ENCODE assay signal across 8 cellular contexts in the genomic region with DNA sequence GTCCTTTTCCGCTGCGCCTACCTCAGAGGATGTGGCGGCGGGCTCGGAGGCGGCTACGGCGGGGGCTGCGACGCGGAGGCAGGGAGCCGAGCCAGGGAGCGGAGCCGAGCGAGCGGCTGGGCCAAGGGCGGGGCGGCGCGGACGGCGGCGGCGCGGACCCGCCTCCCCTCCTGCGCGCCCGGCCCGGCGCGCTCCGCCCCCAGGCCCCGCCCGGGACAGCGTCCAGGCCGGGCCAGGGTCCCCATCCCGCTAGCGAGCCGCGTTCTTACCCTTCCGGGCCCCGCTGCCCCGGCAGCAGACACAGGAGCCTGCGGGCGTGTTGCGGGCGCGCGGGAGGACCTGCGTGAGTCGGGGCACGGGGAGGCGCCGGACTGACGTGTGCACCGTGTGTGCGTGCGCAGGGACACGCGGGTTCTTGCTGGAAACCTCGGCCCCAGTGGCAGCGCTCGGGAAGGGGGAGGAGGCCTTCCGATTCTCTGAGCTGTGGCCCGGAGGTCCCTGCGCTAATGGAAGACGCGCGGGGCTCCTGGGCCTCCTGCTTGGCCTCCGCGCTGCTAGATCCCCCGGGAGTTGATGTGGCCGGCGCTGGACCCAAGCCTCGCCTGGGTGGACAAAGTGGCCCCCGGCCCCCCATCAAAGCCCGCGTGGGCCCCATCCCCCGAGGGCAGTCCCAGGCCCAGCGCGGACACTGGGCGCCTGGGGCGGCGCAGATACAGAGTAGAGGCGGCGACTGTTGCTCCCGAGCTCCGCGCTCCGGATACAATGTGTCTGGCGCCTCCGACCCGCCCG. TPM values are rescaled to one million over a fixed set of nuclear protein-coding genes. Genes with fewer than 3 reads are reported as not detected.
A peak's percentile ranks its signal among the peaks of the same experiment; 100 is the strongest.
DNase-seq lines count a peak whose midpoint lies in the region; TF ChIP-seq lines count a peak whose summit lies in the region.

A gene with protein sequence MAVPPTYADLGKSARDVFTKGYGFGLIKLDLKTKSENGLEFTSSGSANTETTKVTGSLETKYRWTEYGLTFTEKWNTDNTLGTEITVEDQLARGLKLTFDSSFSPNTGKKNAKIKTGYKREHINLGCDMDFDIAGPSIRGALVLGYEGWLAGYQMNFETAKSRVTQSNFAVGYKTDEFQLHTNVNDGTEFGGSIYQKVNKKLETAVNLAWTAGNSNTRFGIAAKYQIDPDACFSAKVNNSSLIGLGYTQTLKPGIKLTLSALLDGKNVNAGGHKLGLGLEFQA (minus strand): TSS at position 350 of the 789 bp plus-strand sequence. CDS start 11,963 bp downstream, outside the sequence.

- H3K27me3 ChIP-seq in H9 (ENCODE audit: insufficient read depth, low read length), result no peaks in the 10 kb centered on the region
- H3K27me3 ChIP-seq in MG63, result no peaks in the 10 kb centered on the region
- H3K27me3 ChIP-seq in left ventricle myocardium inferior (ENCODE audit: low read depth), result no peaks in the 10 kb centered on the region
- no peaks in the 10 kb centered on the region for H3K27me3 ChIP-seq in uterus

- H3K4me1 Mint-ChIP-seq in H9, result peaks cover 47 to 54% of the 10 kb centered on the region in 2 experiments

- H3T11ph ChIP-seq in H9 (ENCODE audit: low read length), result no peak within 1 kb of the TSS

- H3K14ac ChIP-seq in H9 (ENCODE audit: insufficient read depth, low read length), result peak within 1 kb of the TSS; percentile 93

- H3K9me3 ChIP-seq in H9 (ENCODE audit: control insufficient read depth, low read depth, low read length), result no peaks in the 10 kb centered on the region
- no peaks in the 10 kb centered on the region for H3K9me3 ChIP-seq in MG63
- no peaks in the 10 kb centered on the region for H3K9me3 ChIP-seq in left ventricle myocardium inferior (replicated peaks)
- no peaks in the 10 kb centered on the region for H3K9me3 ChIP-seq in uterus

- no CpG with 5 or more reads among the region's 95 CpGs for WGBS in H9 (ENCODE audit: extremely low coverage, insufficient read length, low lambda C conversion rate)

- no peak for TF ChIP-seq CTCF in GM10248 (IDR thresholded peaks at IDR 0.05; ENCODE audit: control extremely low read depth, extremely low read depth, low read depth, missing control alignments)
- TF ChIP-seq CTCF in H9 (conservative IDR thresholded peaks at IDR 0.05), result no peak
- TF ChIP-seq CTCF in left ventricle myocardium inferior (IDR thresholded peaks at IDR 0.05; ENCODE audit: borderline replicate concordance), result no peak
- TF ChIP-seq CTCF in uterus (IDR thresholded peaks at IDR 0.05), result peak in 2 of 4 experiments; percentile 7 to 15

- H3K9me3 Mint-ChIP-seq in H9, result peaks cover 0 to 2% of the 10 kb centered on the region in 2 experiments; a peak in 1 of 5 replicates

- H4K91ac ChIP-seq in H9 (ENCODE audit: insufficient read length, low read depth, low read length), result no peak within 1 kb of the TSS

- H3K27ac ChIP-seq in H9 (ENCODE audit: insufficient read length, low read depth, low read length) (no peak within 1 kb of the TSS), left ventricle myocardium inferior (replicated peaks) (peak within 1 kb of the TSS; percentile 100), uterus (peak within 1 kb of the TSS; percentile 98 to 100)

- no peak within 1 kb of the TSS for H3K4ac ChIP-seq in H9 (ENCODE audit: low read depth, low read length)

- H3K36me3 ChIP-seq in MG63 (peaks cover 52% of the 10 kb centered on the region), left ventricle myocardium inferior (peaks cover 7% of the 10 kb centered on the region), uterus (no peaks in the 10 kb centered on the region)

- H3K27me3 Mint-ChIP-seq in H9 (ENCODE audit: low read depth), result peaks cover 2% of the 10 kb centered on the region; the same call in 1 of the 2 replicates

- H2BK15ac ChIP-seq in H9 (ENCODE audit: low read depth, low read length), result no peak within 1 kb of the TSS

- H4K8ac ChIP-seq in H9 (replicated peaks; ENCODE audit: insufficient read length, low read depth, low read length), result no peak within 1 kb of the TSS

- no peak within 1 kb of the TSS for H4K5ac ChIP-seq in H9 (ENCODE audit: insufficient read length, low read depth, low read length)

- peak; percentile 96 for DNase-seq in GM10248 (ENCODE audit: extremely low spot score)
- peak; percentile 76 for DNase-seq in H9
- peak; percentile 91 for DNase-seq in MG63
- peak; percentile 81 for DNase-seq in amniotic epithelial cell (ENCODE audit: low read depth)
- peak; percentile 84 for DNase-seq in left ventricle myocardium inferior
- DNase-seq in pulmonary artery endothelial cell (ENCODE audit: low read depth, low spot score), result no peak
- peak; percentile 75 to 84 for DNase-seq in uterus

- H3K23me2 ChIP-seq in H9 (ENCODE audit: insufficient read length, low read depth, low read length, poor library complexity, severe bottlenecking), result peaks cover 18% of the 10 kb centered on the region

- no peak within 1 kb of the TSS for H2AFZ ChIP-seq in H9 (ENCODE audit: low read length)

- no peak within 1 kb of the TSS for H2BK120ac ChIP-seq in H9 (ENCODE audit: low read depth, low read length, poor library complexity, severe bottlenecking)

- H3K4me1 ChIP-seq in H9 (ENCODE audit: insufficient read depth, low read length) (peaks cover 4% of the 10 kb centered on the region; the same call in 1 of the 2 replicates), left ventricle myocardium inferior (peaks cover 64% of the 10 kb centered on the region), uterus (peaks cover 0 to 13% of the 10 kb centered on the region in 2 donors)

- H2BK12ac ChIP-seq in H9 (ENCODE audit: insufficient read length, low read depth, low read length), result no peak within 1 kb of the TSS

- peaks cover 39% of the 10 kb centered on the region for H3K79me2 ChIP-seq in H9 (ENCODE audit: insufficient read depth, low read length)

- H3K36me3 Mint-ChIP-seq in H9 (ENCODE audit: insufficient read depth in 1 of 3, low read depth in 3 of 3), result peaks cover 14 to 26% (median 17%) of the 10 kb centered on the region in 3 experiments; a peak in 6 of 7 replicates

- no peak within 1 kb of the TSS for H2AK5ac ChIP-seq in H9 (ENCODE audit: insufficient read length, low read length)

- peak within 1 kb of the TSS; percentile 82 for H3K4me2 ChIP-seq in H9 (ENCODE audit: insufficient read depth, insufficient read length, low read length)

- peak within 1 kb of the TSS; percentile 84 for H3K9ac ChIP-seq in H9 (ENCODE audit: extremely low read depth, insufficient read length, low read length)

- H2BK20ac ChIP-seq in H9 (ENCODE audit: low read depth, low read length, poor library complexity, severe bottlenecking), result no peak within 1 kb of the TSS

- peak; percentile 28 to 81 for TF ChIP-seq POLR2A in uterus (IDR thresholded peaks at IDR 0.05)

- H3K4me3 ChIP-seq in MG63, result peak within 1 kb of the TSS; percentile 84
- H3K4me3 ChIP-seq in left ventricle myocardium inferior, result peak within 1 kb of the TSS; percentile 93
- peak within 1 kb of the TSS; percentile 80 to 95 for H3K4me3 ChIP-seq in uterus

- no peak within 1 kb of the TSS for H2BK5ac ChIP-seq in H9 (ENCODE audit: insufficient read length, low read length)

- H3K4me3 Mint-ChIP-seq in H9, result peak within 1 kb of the TSS; percentile 92 to 96

- CTCF ChIA-PET in GM10248 (lab: Yijun Ruan, JAX), result interaction anchor here (0.7 to 2.2 kb wide), 8 partner anchors 8 to 141 kb away, joined by 3 to 12 read pairs (median 4); no protein-coding TSS in a partner anchor

- H3K27ac Mint-ChIP-seq in H9, result peak within 1 kb of the TSS; percentile 55 to 98 (median 97); a peak in 6 of 7 replicates

- no peaks in the 10 kb centered on the region for H3K79me1 ChIP-seq in H9 (ENCODE audit: insufficient read depth, low read depth, low read length, poor library complexity, severe bottlenecking)

- H3K18ac ChIP-seq in H9 (ENCODE audit: insufficient read length, low read depth, low read length), result peak within 1 kb of the TSS; percentile 90

- POLR2A ChIA-PET in GM10248 (lab: Yijun Ruan, JAX), result interaction anchor here (0.6 kb wide), 1 partner anchor 657 kb away, joined by 4 read pairs; no protein-coding TSS in a partner anchor

- no peaks in the 10 kb centered on the region for H4K20me1 ChIP-seq in H9 (ENCODE audit: control insufficient read depth, insufficient read depth, insufficient read length)

- intact Hi-C loops in T-helper 1 cell treated with Interleukin-12 subunit alpha and Interleukin-12 subunit beta and Interleukin-4 antibody, amounts not matched to agents 30 ng/mL and 1 ng/mL, for 36 hours (cut with micrococcal nuclease), result loop anchor here (1.0 to 10.0 kb wide), 10 partner anchors 34 to 1139 kb away; a partner anchor contains a TSS
- intact Hi-C loops in left ventricle myocardium inferior (cut with micrococcal nuclease) (no loop called here), uterus (cut with DNase I; ENCODE audit: low total_unique reads) (no loop called here)

- no peak within 1 kb of the TSS for H3K23ac ChIP-seq in H9 (ENCODE audit: insufficient read length, low read depth, low read length)

- H3K56ac ChIP-seq in H9 (ENCODE audit: insufficient read length, low read depth, low read length), result no peak within 1 kb of the TSS

RNA-seq across cellular contexts. Expression of the gene that starts here (rescaled TPM):
- total RNA-seq in H9 (2021) (206 and 208 TPM in 2 replicates), left ventricle myocardium inferior (501 TPM), pulmonary artery endothelial cell (402 and 454 TPM in 2 replicates), uterus (100 to 1,000 TPM in 1 of 4 donors, 10 to 100 TPM in 3; 19.4 to 112 (median 79.8) TPM)
- total RNA-seq in MG63 (2014; rRNA removed; shearing (Covaris generic); ENCODE audit: low replicate concordance), result 680 and 772 TPM in 2 replicates
- 237 and 243 TPM in 2 replicates for total RNA-seq in T-helper 1 cell treated with Interleukin-12 subunit alpha and Interleukin-12 subunit beta and Interleukin-4 antibody, amounts not matched to agents 30 ng/mL and 1 ng/mL, for 36 hours
